In the genomic region with DNA sequence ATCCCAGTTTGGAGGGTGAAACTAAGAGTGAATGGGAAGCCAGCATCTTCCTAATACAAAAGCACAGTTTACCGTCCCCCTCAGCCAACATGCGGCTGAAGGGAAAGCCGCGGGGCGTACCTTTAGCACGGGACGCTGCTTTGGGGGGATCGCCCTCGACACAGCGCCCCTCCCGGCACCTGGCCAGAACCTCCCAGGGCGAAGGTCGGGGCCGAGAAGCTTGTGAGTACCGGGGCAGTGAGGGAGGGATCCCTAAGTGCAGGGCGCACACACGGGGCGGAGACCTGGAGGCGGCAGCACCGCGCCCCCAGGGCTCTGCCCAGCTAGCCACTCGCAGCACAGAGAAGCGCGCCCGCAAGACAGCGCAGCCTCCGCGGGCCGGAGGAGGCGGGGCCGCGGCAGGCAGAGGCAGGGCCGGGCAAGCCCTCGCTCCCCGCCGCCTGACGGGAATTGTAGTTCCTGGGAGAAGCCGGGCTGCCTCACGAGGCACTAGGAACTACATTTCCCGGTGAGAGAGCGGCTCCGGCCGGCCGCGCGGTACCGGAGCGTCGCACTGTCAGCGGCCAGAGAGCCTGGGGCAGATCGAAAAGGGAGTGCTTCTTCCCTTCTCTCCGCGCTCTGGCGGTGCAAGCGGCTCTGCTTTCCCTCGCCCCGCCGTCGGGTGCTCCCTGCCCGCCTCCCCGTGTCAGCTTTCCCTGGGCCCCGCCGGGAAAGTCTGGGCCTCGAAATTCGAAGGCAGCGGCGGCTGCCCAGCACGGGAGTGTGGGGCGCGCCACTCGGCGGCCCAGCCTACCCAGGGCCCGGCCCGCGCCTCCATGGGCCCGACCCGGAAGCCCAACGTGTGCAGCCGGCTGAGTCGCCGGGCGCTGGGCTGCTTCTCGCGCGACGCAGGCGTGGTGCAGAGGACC, we compare ENCODE assay signal across 9 cellular contexts. TPM values are rescaled to one million over a fixed set of nuclear protein-coding genes. Genes with fewer than 3 reads are reported as not detected.
A peak's percentile ranks its signal among the peaks of the same experiment; 100 is the strongest.
DNase-seq lines count a peak whose midpoint lies in the region; ATAC-seq, FAIRE-seq and TF ChIP-seq lines count a peak whose summit lies in the region.
"Had no signal": no experiment of that assay in that cellular context is flagged by ENCODE, and none has a peak within 500 bp of the region (broad histone marks: within the 10 kb centered on the region; RNA-seq: fewer than 3 reads in every experiment).

A gene with protein sequence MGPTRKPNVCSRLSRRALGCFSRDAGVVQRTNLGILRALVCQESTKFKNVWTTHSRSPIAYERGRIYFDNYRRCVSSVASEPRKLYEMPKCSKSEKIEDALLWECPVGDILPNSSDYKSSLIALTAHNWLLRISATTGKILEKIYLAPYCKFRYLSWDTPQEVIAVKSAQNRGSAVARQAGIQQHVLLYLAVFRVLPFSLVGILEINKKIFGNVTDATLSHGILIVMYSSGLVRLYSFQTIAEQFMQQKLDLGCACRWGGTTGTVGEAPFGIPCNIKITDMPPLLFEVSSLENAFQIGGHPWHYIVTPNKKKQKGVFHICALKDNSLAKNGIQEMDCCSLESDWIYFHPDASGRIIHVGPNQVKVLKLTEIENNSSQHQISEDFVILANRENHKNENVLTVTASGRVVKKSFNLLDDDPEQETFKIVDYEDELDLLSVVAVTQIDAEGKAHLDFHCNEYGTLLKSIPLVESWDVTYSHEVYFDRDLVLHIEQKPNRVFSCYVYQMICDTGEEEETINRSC (plus strand): TSS at position 464 of the 908 bp plus-strand sequence. CDS start 352 bp downstream, at position 816.
A gene with protein sequence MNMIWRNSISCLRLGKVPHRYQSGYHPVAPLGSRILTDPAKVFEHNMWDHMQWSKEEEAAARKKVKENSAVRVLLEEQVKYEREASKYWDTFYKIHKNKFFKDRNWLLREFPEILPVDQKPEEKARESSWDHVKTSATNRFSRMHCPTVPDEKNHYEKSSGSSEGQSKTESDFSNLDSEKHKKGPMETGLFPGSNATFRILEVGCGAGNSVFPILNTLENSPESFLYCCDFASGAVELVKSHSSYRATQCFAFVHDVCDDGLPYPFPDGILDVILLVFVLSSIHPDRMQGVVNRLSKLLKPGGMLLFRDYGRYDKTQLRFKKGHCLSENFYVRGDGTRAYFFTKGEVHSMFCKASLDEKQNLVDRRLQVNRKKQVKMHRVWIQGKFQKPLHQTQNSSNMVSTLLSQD (minus strand): TSS at position 228 of the 908 bp plus-strand sequence. CDS start 41,805 bp downstream, outside the sequence.

- DNase-seq in AG08395 (ENCODE audit: low spot score) (peak; percentile 96), NCI-H2227 (lab: John Stamatoyannopoulos, UW; ENCODE audit: unreplicated experiment) (peak; percentile 99), bronchial epithelial cell (ENCODE audit: low read depth) (peak; percentile 90), iPS-NIHi7 (ENCODE audit: extremely low spot score) (peak; percentile 97), smooth muscle cell of the brain vasculature (ENCODE audit: low read depth, low spot score) (peak; percentile 84)

- H3K4me3 ChIP-seq in WI38 (ENCODE audit: low read depth, low read length) (peak within 1 kb of the TSS; percentile 71), bronchial epithelial cell (ENCODE audit: low read depth, low read length) (peak within 1 kb of the TSS; percentile 79)

- H3K27me3 ChIP-seq in bronchial epithelial cell (ENCODE audit: control insufficient read depth, insufficient read depth, low read length) = no peaks in the 10 kb centered on the region

- FAIRE-seq in bronchial epithelial cell (lab: Jason Lieb, UNC) = no peak
- FAIRE-seq: colon had no signal

- H3K36me3 ChIP-seq in bronchial epithelial cell (ENCODE audit: control insufficient read depth, insufficient read depth, low read length) = peaks cover 5% of the 10 kb centered on the region

- peak; percentile 83 for ATAC-seq in GM18870 (IDR thresholded peaks at IDR 0.05; ENCODE audit: unreplicated experiment)
- ATAC-seq in HG03135 (IDR thresholded peaks at IDR 0.05; ENCODE audit: unreplicated experiment) = peak; percentile 92

- TF ChIP-seq CTCF in WI38 (IDR thresholded peaks at IDR 0.05; ENCODE audit: low read depth, low read length) (peak; percentile 16; the same call in 1 of the 2 replicates), bronchial epithelial cell (IDR thresholded peaks at IDR 0.05; ENCODE audit: insufficient read depth, low read length, severe bottlenecking) (peak; percentile 24)

RNA-seq across cellular contexts. Expression of the first gene that starts in this region (rescaled TPM):
- 16.3 and 18.2 TPM in 2 replicates for total RNA-seq in bronchial epithelial cell

RNA-seq across cellular contexts. Expression of the second gene that starts in this region (rescaled TPM):
- total RNA-seq in bronchial epithelial cell = 15.0 and 33.7 TPM in 2 replicates

Comparison
In these comparisons a context has a peak if more than half of its experiments do, and no peak if none do; other contexts are left out.
1. Peak in every context shown above with its lines: DNase-seq, ATAC-seq and H3K4me3 ChIP-seq.